In genomic region chr13:52399708-52400107, GRCh38 we compare ENCODE assay signal across 1 cellular context.
TF ChIP-seq lines count a peak whose summit lies in the region.

No MANE protein-coding gene starts in this region.

TF ChIP-seq in endothelial cell of umbilical vein, 7 proteins besides CTCF, POLR2A, EP300 and RAD21:
- TF ChIP-seq GATA2 (IDR thresholded peaks at IDR 0.05; ENCODE audit: insufficient read depth, insufficient read length, low read depth, low read length) = no peak
